In the genomic region with DNA sequence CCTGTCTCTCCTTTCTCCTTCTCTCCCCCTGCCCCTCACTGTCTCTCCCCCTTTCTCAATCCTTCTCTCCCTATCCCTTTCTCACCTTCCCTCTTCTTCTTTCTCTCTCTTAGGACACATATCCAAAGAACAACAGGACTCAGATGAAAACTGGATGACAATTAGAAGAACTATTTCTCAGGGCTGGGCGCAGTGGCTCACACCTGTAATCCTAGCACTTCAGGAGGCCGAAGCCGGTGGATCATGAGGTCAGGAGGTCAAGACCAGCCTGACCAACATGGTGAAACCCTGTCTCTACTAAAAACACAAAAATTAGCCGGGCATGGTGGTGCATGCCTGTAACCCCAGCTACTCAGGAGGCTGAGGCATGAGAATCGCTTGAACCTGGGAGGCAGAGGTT, we compare ENCODE assay signal across 1 cellular context. TPM values are rescaled to one million over a fixed set of nuclear protein-coding genes. Genes with fewer than 3 reads are reported as not detected.
"Had no signal": no experiment of that assay in that cellular context is flagged by ENCODE, and none has a peak within 500 bp of the region (broad histone marks: within the 10 kb centered on the region; RNA-seq: fewer than 3 reads in every experiment).

No MANE protein-coding gene starts in this region.

RNA-seq across cellular contexts. Expression of gene TNS3, which starts 8.3 kb away (rescaled TPM):
- total RNA-seq: activated CD4-positive, alpha-beta T cell treated with anti-CD3 and anti-CD28 coated beads, Interleukin-2, amount 10 ng/mL, durations not matched to agents 7 days and 5 days had no signal
